18 cellular contexts compared by ENCODE assay signal in genomic region chr4:139189417-139189749, GRCh38. TPM values are rescaled to one million over a fixed set of nuclear protein-coding genes. Genes with fewer than 3 reads are reported as not detected.
DNase-seq lines count a peak whose midpoint lies in the region; ATAC-seq and TF ChIP-seq lines count a peak whose summit lies in the region.
"Had no signal": no experiment of that assay in that cellular context is flagged by ENCODE, and none has a peak within 500 bp of the region (broad histone marks: within the 10 kb centered on the region; RNA-seq: fewer than 3 reads in every experiment).

No MANE protein-coding gene starts in this region.

- DNase-seq in GM23338 (ENCODE audit: low spot score) = no peak
- DNase-seq in MM.1S = no peak
- DNase-seq in endodermal cell = no peak
- DNase-seq in omental fat pad (ENCODE audit: low spot score) = no peak
- DNase-seq in NCI-H128 (lab: John Stamatoyannopoulos, UW; ENCODE audit: unreplicated experiment) = no peak
- DNase-seq in Kasumi-1 (lab: John Stamatoyannopoulos, UW) = no peak
- DNase-seq in HCEC 1CT = no peak
- DNase-seq: ACHN; CD8-positive, alpha-beta T cell; DND-41; IMR-90; NCI-H1092 treated with DMSO at 0.1 percent for 48 hours; NCI-H1694 treated with DMSO at 0.1 percent for 48 hours; NCI-H446 treated with DMSO at 0.1 percent for 48 hours; NCI-H774; Peyer's patch; SHP77 had no signal

- H3K4me3 ChIP-seq in GM23338 (no peak overlapping the region), MM.1S (ENCODE audit: low read length) (no peak overlapping the region), endodermal cell (ENCODE audit: low read length) (no peak overlapping the region)
- H3K4me3 ChIP-seq: Peyer's patch had no signal

- no peak overlapping the region for H3K4me3 Mint-ChIP-seq in GM23338
- H3K4me3 Mint-ChIP-seq in endodermal cell = no peak overlapping the region
- H3K4me3 Mint-ChIP-seq: CD8-positive, alpha-beta T cell had no signal

- 95 to 100% methylated on average over 1 to 2 of the region's 2 CpGs for WGBS in endodermal cell (ENCODE audit: insufficient coverage in 1 of 2, insufficient read length in 1 of 2), 2 experiments

- peak overlapping the region; percentile 76 for H3K27ac Mint-ChIP-seq in GM23338
- peak overlapping the region; percentile 18 for H3K27ac Mint-ChIP-seq in endodermal cell
- H3K27ac Mint-ChIP-seq: CD8-positive, alpha-beta T cell had no signal

- no peaks in the 10 kb centered on the region for H3K9me2 ChIP-seq in GM23338 (ENCODE audit: insufficient read depth)
- no peaks in the 10 kb centered on the region for H3K9me2 ChIP-seq in MM.1S (replicated peaks; ENCODE audit: insufficient read depth, low read length)

- H3K4me1 ChIP-seq in GM23338 (ENCODE audit: insufficient read depth) = peaks cover 9% of the 10 kb centered on the region; the same call in 1 of the 2 replicates
- peaks cover 8% of the 10 kb centered on the region; the same call in 1 of the 2 replicates for H3K4me1 ChIP-seq in MM.1S (ENCODE audit: low read length)
- H3K4me1 ChIP-seq in endodermal cell (ENCODE audit: control insufficient read depth, insufficient read depth, low read length) = no peaks in the 10 kb centered on the region
- H3K4me1 ChIP-seq: Peyer's patch had no signal

- no peak overlapping the region; the same call in 1 of the 2 replicates for H3K27ac ChIP-seq in GM23338 (ENCODE audit: low read depth)
- H3K27ac ChIP-seq in MM.1S (ENCODE audit: low read length) = no peak overlapping the region
- H3K27ac ChIP-seq in endodermal cell (ENCODE audit: low read depth, low read length) = no peak overlapping the region
- H3K27ac ChIP-seq: Peyer's patch had no signal

- ATAC-seq in GM23338 (no peak), omental fat pad (ENCODE audit: low FRiP score) (peak; percentile 50), GM18870 (IDR thresholded peaks at IDR 0.05; ENCODE audit: unreplicated experiment) (no peak)
- ATAC-seq: CD8-positive, alpha-beta T cell had no signal

- H3K36me3 Mint-ChIP-seq in GM23338 (ENCODE audit: low read depth) (no peaks in the 10 kb centered on the region), endodermal cell (ENCODE audit: low read depth) (no peaks in the 10 kb centered on the region)
- H3K36me3 Mint-ChIP-seq: CD8-positive, alpha-beta T cell had no signal

- no peak for TF ChIP-seq CTCF in GM23338 (conservative IDR thresholded peaks at IDR 0.05; ENCODE audit: low read depth in 2 of 2)
- TF ChIP-seq CTCF in MM.1S (IDR thresholded peaks at IDR 0.05; ENCODE audit: low read length) = no peak
- no peak for TF ChIP-seq CTCF in endodermal cell (conservative IDR thresholded peaks at IDR 0.05)
- TF ChIP-seq CTCF in omental fat pad (IDR thresholded peaks at IDR 0.05) = no peak

- H3K79me2 ChIP-seq in GM23338 (replicated peaks; ENCODE audit: insufficient read depth) = no peaks in the 10 kb centered on the region
- no peaks in the 10 kb centered on the region for H3K79me2 ChIP-seq in MM.1S (ENCODE audit: low read length)

- H2AFZ ChIP-seq in GM23338 = peak overlapping the region; percentile 33; the same call in 1 of the 2 replicates
- 0 out of 2 replicates have a peak overlapping the region, but pooled peaks have one; percentile 31 for H2AFZ ChIP-seq in MM.1S (ENCODE audit: low read length)

- H3K9me3 Mint-ChIP-seq in GM23338 = no peaks in the 10 kb centered on the region
- H3K9me3 Mint-ChIP-seq in endodermal cell = no peaks in the 10 kb centered on the region
- H3K9me3 Mint-ChIP-seq: CD8-positive, alpha-beta T cell had no signal

- H3K9me3 ChIP-seq in MM.1S (replicated peaks; ENCODE audit: insufficient read depth, low read length) = no peaks in the 10 kb centered on the region
- H3K9me3 ChIP-seq in endodermal cell (ENCODE audit: control insufficient read depth, low read length) = no peaks in the 10 kb centered on the region
- H3K9me3 ChIP-seq: Peyer's patch had no signal

- H3K36me3 ChIP-seq in GM23338 (ENCODE audit: insufficient read depth) (no peaks in the 10 kb centered on the region), MM.1S (replicated peaks; ENCODE audit: insufficient read depth, low read length) (no peaks in the 10 kb centered on the region), endodermal cell (ENCODE audit: control insufficient read depth, insufficient read depth, low read length) (no peaks in the 10 kb centered on the region)
- H3K36me3 ChIP-seq: Peyer's patch had no signal

- H3K27me3 ChIP-seq in GM23338 (ENCODE audit: insufficient read depth) (no peaks in the 10 kb centered on the region), MM.1S (replicated peaks; ENCODE audit: insufficient read depth, low read length) (no peaks in the 10 kb centered on the region), endodermal cell (ENCODE audit: control insufficient read depth, insufficient read depth, low read length, poor library complexity, severe bottlenecking) (no peaks in the 10 kb centered on the region)
- H3K27me3 ChIP-seq: Peyer's patch had no signal

- H3K9ac ChIP-seq in MM.1S (ENCODE audit: low read length) (no peak overlapping the region), endodermal cell (ENCODE audit: extremely low read depth, low read length, poor library complexity, severe bottlenecking) (no peak overlapping the region)

- peaks cover 9% of the 10 kb centered on the region for H3K4me1 Mint-ChIP-seq in GM23338
- H3K4me1 Mint-ChIP-seq in endodermal cell = peaks cover 5% of the 10 kb centered on the region

- peaks cover 2% of the 10 kb centered on the region for H3K27me3 Mint-ChIP-seq in GM23338 (ENCODE audit: insufficient read depth, low read depth, poor library complexity)
- H3K27me3 Mint-ChIP-seq in endodermal cell (ENCODE audit: insufficient read depth) = no peaks in the 10 kb centered on the region

- H3F3A ChIP-seq in GM23338 (replicated peaks; ENCODE audit: low read depth) (peaks cover 4% of the 10 kb centered on the region; the same call in 1 of the 2 replicates), MM.1S (ENCODE audit: insufficient read depth, low read length) (no peaks in the 10 kb centered on the region)

- no peak overlapping the region for H3K4me2 ChIP-seq in GM23338
- H3K4me2 ChIP-seq in MM.1S (ENCODE audit: low read depth, low read length) = no peak overlapping the region

- no peaks in the 10 kb centered on the region for H4K20me1 ChIP-seq in GM23338 (replicated peaks; ENCODE audit: insufficient read depth)
- no peaks in the 10 kb centered on the region for H4K20me1 ChIP-seq in MM.1S (ENCODE audit: insufficient read depth, low read length)

TF ChIP-seq in GM23338, 12 proteins besides CTCF, POLR2A, EP300 and RAD21 (continues in another document):
- no peak for TF ChIP-seq REST (IDR thresholded peaks at IDR 0.05; ENCODE audit: unreplicated experiment)
- no peak for TF ChIP-seq EZH2 (IDR thresholded peaks at IDR 0.05; ENCODE audit: low read depth, unreplicated experiment)
- TF ChIP-seq POLR2AphosphoS5 (IDR thresholded peaks at IDR 0.05; ENCODE audit: low read depth) = no peak
- TF ChIP-seq JUNB (IDR thresholded peaks at IDR 0.05; ENCODE audit: unreplicated experiment) = no peak
- no peak for TF ChIP-seq NANOG (IDR thresholded peaks at IDR 0.05; ENCODE audit: borderline replicate concordance)
- TF ChIP-seq EZH2phosphoT487 (IDR thresholded peaks at IDR 0.05; ENCODE audit: unreplicated experiment) = no peak
- no peak for TF ChIP-seq ZNF331 (CRISPR knock-in tag; IDR thresholded peaks at IDR 0.05; ENCODE audit: low read depth)
- no peak for TF ChIP-seq ETS1 (IDR thresholded peaks at IDR 0.05)
- no peak for TF ChIP-seq CREB1 (CRISPR knock-in tag; IDR thresholded peaks at IDR 0.05; ENCODE audit: low read depth)

RNA-seq across cellular contexts. Expression of gene ELF2, which starts 12.4 kb away (rescaled TPM):
- 35.2 and 48.8 TPM in 2 replicates for total RNA-seq in GM23338 (2014; rRNA removed; shearing (Covaris generic))
- polyA plus RNA-seq in GM23338 (2016; fragmentation: Nextera tagmentation; extraction: Ambion mirVana) = 33.2 and 38.2 TPM in 2 replicates
- total RNA-seq in endodermal cell (10 to 100 TPM; 47.6 to 53.9 TPM), omental fat pad (10 to 100 TPM; 39.0 to 89.5 (median 48.7) TPM)
- polyA plus RNA-seq in endodermal cell (2013, experiment 1 of 2) = 30.9 TPM
- 31.2 TPM for polyA plus RNA-seq in endodermal cell (2013, experiment 2 of 2)
